Comparison of ENCODE assay signal across 37 cellular contexts in the genomic region with DNA sequence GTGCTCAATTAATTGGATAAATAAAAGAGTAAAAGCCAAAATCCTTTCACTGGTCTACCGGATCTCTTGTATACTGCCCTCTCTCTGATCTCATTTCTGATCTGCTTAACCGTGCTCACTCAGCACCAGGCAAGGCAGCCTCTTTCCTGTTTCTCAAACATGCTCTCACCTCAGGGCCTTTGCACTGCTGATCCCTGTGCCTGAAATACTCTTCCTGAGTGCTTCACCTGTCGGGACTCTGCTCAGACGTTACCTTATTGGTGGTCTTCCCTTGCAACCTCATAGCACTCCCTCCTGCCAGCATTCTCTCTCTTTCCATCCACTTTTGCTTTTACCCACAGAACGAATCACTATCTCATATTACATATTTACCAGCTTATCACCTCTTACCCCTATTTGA. TPM values are rescaled to one million over a fixed set of nuclear protein-coding genes. Genes with fewer than 3 reads are reported as not detected.
"Had no signal": no experiment of that assay in that cellular context is flagged by ENCODE, and none has a peak within 500 bp of the region (broad histone marks: within the 10 kb centered on the region; RNA-seq: fewer than 3 reads in every experiment).

No MANE protein-coding gene starts in this region.

- H3K36me3 Mint-ChIP-seq: activated CD4-positive, alpha-beta memory T cell treated with anti-CD3 and anti-CD28 coated beads for 36 hours; activated CD8-positive, alpha-beta memory T cell treated with anti-CD3 and anti-CD28 coated beads, Interleukin-2, amount 10 ng/mL, durations not matched to agents 7 days and 5 days; T-cell; WTC11 had no signal

- DNase-seq: activated B cell treated with CpG ODN at 0.5 μM for 24 hours; activated CD4-positive, alpha-beta memory T cell treated with anti-CD3 and anti-CD28 coated beads for 36 hours; activated CD4-positive, alpha-beta memory T cell treated with anti-CD3 and anti-CD28 coated beads, Interleukin-2, amount 10 ng/mL, durations not matched to agents 7 days and 5 days; activated CD4-positive, alpha-beta T cell treated with anti-CD3 and anti-CD28 coated beads for 1 hour; activated CD4-positive, alpha-beta T cell treated with anti-CD3 and anti-CD28 coated beads for 36 hours; activated CD4-positive, alpha-beta T cell treated with anti-CD3 and anti-CD28 coated beads for 4 hours; activated CD4-positive, alpha-beta T cell treated with anti-CD3 and anti-CD28 coated beads for 48 hours; activated CD4-positive, alpha-beta T cell treated with anti-CD3 and anti-CD28 coated beads, Interleukin-2, amount 10 ng/mL, durations not matched to agents 24 days and 14 days; activated CD4-positive, alpha-beta T cell treated with anti-CD3 and anti-CD28 coated beads, Interleukin-2, amount 10 ng/mL, durations not matched to agents 7 days and 5 days; activated CD4-positive, alpha-beta T cell treated with anti-CD3 and anti-CD28 coated beads, Interleukin-2, amount 50 U/mL, for 1 hour; activated CD4-positive, alpha-beta T cell treated with anti-CD3 and anti-CD28 coated beads, Interleukin-2, amount 50 U/mL, for 4 hours; activated CD4-positive, alpha-beta T cell treated with anti-CD3 and anti-CD28 coated beads, Interleukin-2, amount 50 U/mL, for 48 hours; activated CD4-positive, CD25-positive, alpha-beta regulatory T cell; activated CD4-positive, CD25-positive, alpha-beta regulatory T cell treated with anti-CD3 and anti-CD28 coated beads, Interleukin-2, amount 50 U/mL, for 72 hours; activated CD8-positive, alpha-beta memory T cell treated with anti-CD3 and anti-CD28 coated beads for 24 hours; activated CD8-positive, alpha-beta memory T cell treated with anti-CD3 and anti-CD28 coated beads, Interleukin-2, amount 10 ng/mL, durations not matched to agents 7 days and 5 days; activated CD8-positive, alpha-beta memory T cell treated with anti-CD3 and anti-CD28 coated beads, Interleukin-2, amount 50 U/mL, for 4 hours; activated CD8-positive, alpha-beta memory T cell treated with anti-CD3 and anti-CD28 coated beads, Interleukin-2, amount 50 U/mL, for 48 hours; activated CD8-positive, alpha-beta T cell treated with anti-CD3 and anti-CD28 coated beads for 36 hours; activated CD8-positive, alpha-beta T cell treated with anti-CD3 and anti-CD28 coated beads, Interleukin-2, amount 10 ng/mL, durations not matched to agents 7 days and 5 days; activated T-cell treated with anti-CD3 and anti-CD28 coated beads for 4 hours; T-cell; T-helper 1 cell; T-helper 17 cell; T-helper 2 cell; T-helper 9 cell; T1000; WERI-Rb-1 had no signal

- H3K27ac Mint-ChIP-seq: activated B cell treated with CpG ODN at 0.5 μM for 24 hours; activated CD4-positive, alpha-beta memory T cell treated with anti-CD3 and anti-CD28 coated beads for 36 hours; activated CD4-positive, alpha-beta memory T cell treated with anti-CD3 and anti-CD28 coated beads, Interleukin-2, amount 10 ng/mL, durations not matched to agents 7 days and 5 days; activated CD4-positive, alpha-beta T cell treated with anti-CD3 and anti-CD28 coated beads for 36 hours; activated CD4-positive, alpha-beta T cell treated with anti-CD3 and anti-CD28 coated beads, Interleukin-2, amount 10 ng/mL, durations not matched to agents 24 days and 14 days; activated CD4-positive, alpha-beta T cell treated with anti-CD3 and anti-CD28 coated beads, Interleukin-2, amount 10 ng/mL, durations not matched to agents 7 days and 5 days; activated CD8-positive, alpha-beta memory T cell treated with anti-CD3 and anti-CD28 coated beads, Interleukin-2, amount 10 ng/mL, durations not matched to agents 7 days and 5 days; activated CD8-positive, alpha-beta T cell treated with anti-CD3 and anti-CD28 coated beads for 36 hours; activated CD8-positive, alpha-beta T cell treated with anti-CD3 and anti-CD28 coated beads, Interleukin-2, amount 10 ng/mL, durations not matched to agents 7 days and 5 days; T-cell; T-helper 1 cell treated with Interleukin-12 subunit alpha and Interleukin-12 subunit beta and Interleukin-4 antibody, amounts not matched to agents 30 μg/mL and 1 μg/mL, for 36 hours; T-helper 17 cell; T-helper 2 cell treated with Interferon-gamma antibody and Interleukin-4, amounts not matched to agents 5 μg/mL and 100 μg/mL, for 36 hours; WTC11 had no signal

- H3K27me3 Mint-ChIP-seq: activated CD4-positive, alpha-beta T cell treated with anti-CD3 and anti-CD28 coated beads, Interleukin-2, amount 10 ng/mL, durations not matched to agents 7 days and 5 days had no signal

- FAIRE-seq: TTC549 had no signal

- H3K27ac ChIP-seq: VCaP, WERI-Rb-1 had no signal

- H3K4me3 Mint-ChIP-seq: activated B cell treated with CpG ODN at 0.5 μM for 24 hours; activated CD4-positive, alpha-beta memory T cell treated with anti-CD3 and anti-CD28 coated beads for 36 hours; activated CD4-positive, alpha-beta memory T cell treated with anti-CD3 and anti-CD28 coated beads, Interleukin-2, amount 10 ng/mL, durations not matched to agents 7 days and 5 days; activated CD4-positive, alpha-beta T cell treated with anti-CD3 and anti-CD28 coated beads for 36 hours; activated CD4-positive, alpha-beta T cell treated with anti-CD3 and anti-CD28 coated beads, Interleukin-2, amount 10 ng/mL, durations not matched to agents 24 days and 14 days; activated CD4-positive, alpha-beta T cell treated with anti-CD3 and anti-CD28 coated beads, Interleukin-2, amount 10 ng/mL, durations not matched to agents 7 days and 5 days; activated CD8-positive, alpha-beta memory T cell treated with anti-CD3 and anti-CD28 coated beads, Interleukin-2, amount 10 ng/mL, durations not matched to agents 7 days and 5 days; activated CD8-positive, alpha-beta T cell treated with anti-CD3 and anti-CD28 coated beads for 36 hours; activated CD8-positive, alpha-beta T cell treated with anti-CD3 and anti-CD28 coated beads, Interleukin-2, amount 10 ng/mL, durations not matched to agents 7 days and 5 days; T-cell; T-helper 1 cell treated with Interleukin-12 subunit alpha and Interleukin-12 subunit beta and Interleukin-4 antibody, amounts not matched to agents 30 μg/mL and 1 μg/mL, for 36 hours; T-helper 17 cell; T-helper 2 cell treated with Interferon-gamma antibody and Interleukin-4, amounts not matched to agents 5 μg/mL and 100 μg/mL, for 36 hours; WTC11 had no signal

- H3K4me1 Mint-ChIP-seq: activated B cell treated with CpG ODN at 0.5 μM for 24 hours; activated CD4-positive, alpha-beta memory T cell treated with anti-CD3 and anti-CD28 coated beads, Interleukin-2, amount 10 ng/mL, durations not matched to agents 7 days and 5 days; activated CD4-positive, alpha-beta T cell treated with anti-CD3 and anti-CD28 coated beads, Interleukin-2, amount 10 ng/mL, durations not matched to agents 24 days and 14 days; activated CD4-positive, alpha-beta T cell treated with anti-CD3 and anti-CD28 coated beads, Interleukin-2, amount 10 ng/mL, durations not matched to agents 7 days and 5 days; activated CD8-positive, alpha-beta memory T cell treated with anti-CD3 and anti-CD28 coated beads, Interleukin-2, amount 10 ng/mL, durations not matched to agents 7 days and 5 days; T-cell had no signal

- H3K36me3 ChIP-seq: WERI-Rb-1 had no signal

- H3K9me3 Mint-ChIP-seq: activated B cell treated with CpG ODN at 0.5 μM for 24 hours; activated CD4-positive, alpha-beta memory T cell treated with anti-CD3 and anti-CD28 coated beads for 36 hours; activated CD4-positive, alpha-beta memory T cell treated with anti-CD3 and anti-CD28 coated beads, Interleukin-2, amount 10 ng/mL, durations not matched to agents 7 days and 5 days; activated CD4-positive, alpha-beta T cell treated with anti-CD3 and anti-CD28 coated beads, Interleukin-2, amount 10 ng/mL, durations not matched to agents 24 days and 14 days; activated CD4-positive, alpha-beta T cell treated with anti-CD3 and anti-CD28 coated beads, Interleukin-2, amount 10 ng/mL, durations not matched to agents 7 days and 5 days; activated CD8-positive, alpha-beta T cell treated with anti-CD3 and anti-CD28 coated beads for 36 hours; T-cell; T-helper 1 cell treated with Interleukin-12 subunit alpha and Interleukin-12 subunit beta and Interleukin-4 antibody, amounts not matched to agents 30 μg/mL and 1 μg/mL, for 36 hours; T-helper 2 cell treated with Interferon-gamma antibody and Interleukin-4, amounts not matched to agents 5 μg/mL and 100 μg/mL, for 36 hours; WTC11 had no signal

- ATAC-seq: activated CD4-positive, alpha-beta T cell treated with anti-CD3 and anti-CD28 coated beads for 36 hours; activated CD4-positive, CD25-positive, alpha-beta regulatory T cell treated with anti-CD3 and anti-CD28 coated beads, Interleukin-2, amount 50 U/mL, for 24 hours; activated CD8-positive, alpha-beta memory T cell treated with anti-CD3 and anti-CD28 coated beads, Interleukin-2, amount 10 ng/mL, durations not matched to agents 7 days and 5 days; activated CD8-positive, alpha-beta T cell treated with anti-CD3 and anti-CD28 coated beads for 36 hours; activated CD8-positive, alpha-beta T cell treated with anti-CD3 and anti-CD28 coated beads, Interleukin-2, amount 10 ng/mL, durations not matched to agents 7 days and 5 days; T-cell; T-helper 17 cell; WTC11 had no signal

RNA-seq across cellular contexts. Expression of a gene that starts 55.6 kb away (rescaled TPM):
- total RNA-seq: activated B cell treated with CpG ODN at 0.5 μM for 24 hours; activated CD4-positive, alpha-beta memory T cell treated with anti-CD3 and anti-CD28 coated beads for 36 hours; activated CD4-positive, alpha-beta memory T cell treated with anti-CD3 and anti-CD28 coated beads, Interleukin-2, amount 10 ng/mL, durations not matched to agents 7 days and 5 days; activated CD4-positive, alpha-beta T cell treated with anti-CD3 and anti-CD28 coated beads for 36 hours; activated CD4-positive, alpha-beta T cell treated with anti-CD3 and anti-CD28 coated beads, Interleukin-2, amount 10 ng/mL, durations not matched to agents 24 days and 14 days; activated CD4-positive, alpha-beta T cell treated with anti-CD3 and anti-CD28 coated beads, Interleukin-2, amount 10 ng/mL, durations not matched to agents 7 days and 5 days; activated CD8-positive, alpha-beta memory T cell treated with anti-CD3 and anti-CD28 coated beads for 36 hours; activated CD8-positive, alpha-beta memory T cell treated with anti-CD3 and anti-CD28 coated beads, Interleukin-2, amount 10 ng/mL, durations not matched to agents 7 days and 5 days; activated CD8-positive, alpha-beta T cell treated with anti-CD3 and anti-CD28 coated beads for 36 hours; activated CD8-positive, alpha-beta T cell treated with anti-CD3 and anti-CD28 coated beads, Interleukin-2, amount 10 ng/mL, durations not matched to agents 7 days and 5 days; T-cell; T-helper 1 cell treated with Interleukin-12 subunit alpha and Interleukin-12 subunit beta and Interleukin-4 antibody, amounts not matched to agents 30 ng/mL and 1 ng/mL, for 36 hours; T-helper 17 cell; T-helper 2 cell treated with Interferon-gamma antibody and Interleukin-4, amounts not matched to agents 100 ng/mL and 5 ng/mL, for 36 hours had no signal
